In the genomic region with DNA sequence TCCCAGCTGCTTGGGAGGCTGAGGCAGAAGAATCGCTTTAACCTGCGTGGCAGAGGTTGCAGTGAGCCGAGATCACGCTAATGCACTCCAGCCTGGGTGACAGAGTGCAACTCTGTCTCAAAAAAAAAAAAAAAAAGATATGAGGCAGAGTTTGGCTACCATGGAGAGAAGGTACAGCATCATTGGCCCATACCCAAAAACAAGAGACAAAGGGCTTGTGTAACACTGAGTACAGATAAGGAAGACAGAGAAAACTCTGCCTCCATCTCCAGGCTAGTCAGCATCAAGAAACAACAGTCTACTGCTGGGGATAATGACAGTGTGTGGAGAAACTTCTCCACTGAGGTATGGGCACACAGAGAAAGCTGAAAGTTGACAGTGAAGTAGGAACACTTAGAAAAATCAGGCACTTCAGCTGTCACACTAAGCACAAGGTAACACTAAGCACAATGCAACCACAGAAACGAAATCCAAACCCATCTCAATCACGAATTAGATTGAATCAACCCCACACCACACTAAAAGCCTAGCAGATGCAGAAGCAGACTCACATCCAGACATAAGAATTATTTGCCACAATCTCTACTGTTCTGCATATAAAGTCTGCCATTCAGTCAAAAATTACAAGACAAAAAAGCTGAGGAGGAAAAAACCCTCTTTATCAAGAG, we compare ENCODE assay signal across 1 cellular context.
TF ChIP-seq lines count a peak whose summit lies in the region.

No MANE protein-coding gene starts in this region.

TF ChIP-seq in HEK293, 187 proteins besides CTCF, POLR2A, EP300 and RAD21 (continued from another document):
- TF ChIP-seq PRDM1 (tag by site-specific recombination; IDR thresholded peaks at IDR 0.05) = peak; percentile 33; the same call in 1 of the 2 replicates
